Comparison of ENCODE assay signal across 37 cellular contexts in genomic region chr6:280775-281468, GRCh38.
"Had no signal": no experiment of that assay in that cellular context is flagged by ENCODE, and none has a peak within 500 bp of the region (broad histone marks: within the 10 kb centered on the region; RNA-seq: fewer than 3 reads in every experiment).

No MANE protein-coding gene starts in this region.

- H3K9me3 Mint-ChIP-seq: activated naive CD8-positive, alpha-beta T cell treated with anti-CD3 and anti-CD28 coated beads, Interleukin-2, amount 50 U/mL, for 24 hours; T-cell had no signal

- H3K4me1 ChIP-seq: Peyer's patch had no signal

- H3K4me3 ChIP-seq: Peyer's patch had no signal

- H3K27ac ChIP-seq: Peyer's patch, RWPE1, WERI-Rb-1 had no signal

- H3K27ac Mint-ChIP-seq: activated CD4-positive, alpha-beta memory T cell treated with anti-CD3 and anti-CD28 coated beads, Interleukin-2, amount 10 ng/mL, durations not matched to agents 7 days and 5 days; activated CD4-positive, alpha-beta T cell treated with anti-CD3 and anti-CD28 coated beads for 36 hours; activated CD8-positive, alpha-beta memory T cell treated with anti-CD3 and anti-CD28 coated beads, Interleukin-2, amount 10 ng/mL, durations not matched to agents 7 days and 5 days; activated naive CD4-positive, alpha-beta T cell treated with anti-CD3 and anti-CD28 coated beads, Interleukin-2, amount 10 ng/mL, durations not matched to agents 7 days and 5 days; activated naive CD8-positive, alpha-beta T cell; activated naive CD8-positive, alpha-beta T cell treated with anti-CD3 and anti-CD28 coated beads, Interleukin-2, amount 50 U/mL, for 24 hours; brain; T-cell; T-helper 17 cell had no signal

- H3K4me3 Mint-ChIP-seq: activated CD4-positive, alpha-beta memory T cell treated with anti-CD3 and anti-CD28 coated beads, Interleukin-2, amount 10 ng/mL, durations not matched to agents 7 days and 5 days; activated CD4-positive, alpha-beta T cell treated with anti-CD3 and anti-CD28 coated beads for 36 hours; activated CD8-positive, alpha-beta memory T cell treated with anti-CD3 and anti-CD28 coated beads, Interleukin-2, amount 10 ng/mL, durations not matched to agents 7 days and 5 days; activated naive CD4-positive, alpha-beta T cell treated with anti-CD3 and anti-CD28 coated beads, Interleukin-2, amount 10 ng/mL, durations not matched to agents 7 days and 5 days; activated naive CD8-positive, alpha-beta T cell; activated naive CD8-positive, alpha-beta T cell treated with anti-CD3 and anti-CD28 coated beads, Interleukin-2, amount 50 U/mL, for 24 hours; brain; T-cell; T-helper 17 cell had no signal

- H3K27me3 ChIP-seq: Peyer's patch had no signal

- H3K36me3 ChIP-seq: Peyer's patch, WERI-Rb-1 had no signal

- FAIRE-seq: bronchial epithelial cell had no signal

- ATAC-seq: activated CD4-positive, alpha-beta T cell treated with anti-CD3 and anti-CD28 coated beads for 36 hours; activated CD8-positive, alpha-beta memory T cell treated with anti-CD3 and anti-CD28 coated beads, Interleukin-2, amount 10 ng/mL, durations not matched to agents 7 days and 5 days; activated naive CD8-positive, alpha-beta T cell treated with anti-CD3 and anti-CD28 coated beads, Interleukin-2, amount 50 U/mL, for 24 hours; PC-3; Right ventricle myocardium inferior; SK-N-SH treated with all-trans-retinoic acid at 6 μM for 48 hours; T-cell; T-helper 17 cell had no signal

- H3K36me3 Mint-ChIP-seq: activated naive CD4-positive, alpha-beta T cell treated with anti-CD3 and anti-CD28 coated beads, Interleukin-2, amount 10 ng/mL, durations not matched to agents 7 days and 5 days; brain had no signal

- H3K4me1 Mint-ChIP-seq: brain, T-helper 17 cell had no signal

- H3K9me3 ChIP-seq: Peyer's patch had no signal

- DNase-seq: activated CD4-positive, alpha-beta memory T cell treated with anti-CD3 and anti-CD28 coated beads, Interleukin-2, amount 10 ng/mL, durations not matched to agents 7 days and 5 days; activated CD4-positive, alpha-beta T cell treated with anti-CD3 and anti-CD28 coated beads for 36 hours; activated CD4-positive, alpha-beta T cell treated with anti-CD3 and anti-CD28 coated beads, Interleukin-2, amount 50 U/mL, for 1 hour; activated CD4-positive, CD25-positive, alpha-beta regulatory T cell; activated CD8-positive, alpha-beta memory T cell treated with anti-CD3 and anti-CD28 coated beads for 24 hours; activated CD8-positive, alpha-beta memory T cell treated with anti-CD3 and anti-CD28 coated beads, Interleukin-2, amount 10 ng/mL, durations not matched to agents 7 days and 5 days; activated CD8-positive, alpha-beta memory T cell treated with anti-CD3 and anti-CD28 coated beads, Interleukin-2, amount 50 U/mL, for 48 hours; activated effector memory CD4-positive, alpha-beta T cell treated with Interleukin-2 at 50 U/mL for 16 hours; activated naive CD4-positive, alpha-beta T cell treated with anti-CD3 and anti-CD28 coated beads, Interleukin-2, amount 10 ng/mL, durations not matched to agents 7 days and 5 days; activated naive CD8-positive, alpha-beta T cell treated with anti-CD3 and anti-CD28 coated beads, Interleukin-2, amount 50 U/mL, for 24 hours; activated T-cell treated with anti-CD3 and anti-CD28 coated beads, Interleukin-2, amount 50 U/mL, for 48 hours; anterior cingulate cortex; caudate nucleus; NCI-H1092 treated with DMSO at 0.1 percent for 48 hours; NCI-H1417; NCI-H146; NCI-H187; NCI-H2029 treated with DMSO at 0.1 percent for 48 hours; NCI-H2107; NCI-H2171; NCI-H510A; NCI-H526; NCI-H748 treated with DMSO at 0.1 percent for 48 hours; NK-92 treated with Interleukin-12 subunit alpha and Interleukin-12 subunit beta, amount 100 ng/mL, for 24 hours; PC-3; Peyer's patch; SIG-M5; T-cell; T-helper 17 cell; T1000; WERI-Rb-1 had no signal

- H3K27me3 Mint-ChIP-seq: activated CD4-positive, alpha-beta T cell treated with anti-CD3 and anti-CD28 coated beads for 36 hours; activated naive CD8-positive, alpha-beta T cell; activated naive CD8-positive, alpha-beta T cell treated with anti-CD3 and anti-CD28 coated beads, Interleukin-2, amount 50 U/mL, for 24 hours; T-helper 17 cell had no signal
